In genomic region chr2:16177671-16178180, GRCh38 we compare ENCODE assay signal across 7 cellular contexts.
"Had no signal": no experiment of that assay in that cellular context is flagged by ENCODE, and none has a peak within 500 bp of the region (broad histone marks: within the 10 kb centered on the region; RNA-seq: fewer than 3 reads in every experiment).

No MANE protein-coding gene starts in this region.

- ATAC-seq: HepG2, K562 had no signal

- H3K4me2 ChIP-seq: KMS-11 had no signal

- H3K4me3 ChIP-seq: K562 had no signal

- H3K27ac ChIP-seq: HL-60, KMS-11 had no signal

- DNase-seq: IMR-90, KBM-7, KG1 had no signal
